ENCODE assay signal across 8 cellular contexts in the genomic region with DNA sequence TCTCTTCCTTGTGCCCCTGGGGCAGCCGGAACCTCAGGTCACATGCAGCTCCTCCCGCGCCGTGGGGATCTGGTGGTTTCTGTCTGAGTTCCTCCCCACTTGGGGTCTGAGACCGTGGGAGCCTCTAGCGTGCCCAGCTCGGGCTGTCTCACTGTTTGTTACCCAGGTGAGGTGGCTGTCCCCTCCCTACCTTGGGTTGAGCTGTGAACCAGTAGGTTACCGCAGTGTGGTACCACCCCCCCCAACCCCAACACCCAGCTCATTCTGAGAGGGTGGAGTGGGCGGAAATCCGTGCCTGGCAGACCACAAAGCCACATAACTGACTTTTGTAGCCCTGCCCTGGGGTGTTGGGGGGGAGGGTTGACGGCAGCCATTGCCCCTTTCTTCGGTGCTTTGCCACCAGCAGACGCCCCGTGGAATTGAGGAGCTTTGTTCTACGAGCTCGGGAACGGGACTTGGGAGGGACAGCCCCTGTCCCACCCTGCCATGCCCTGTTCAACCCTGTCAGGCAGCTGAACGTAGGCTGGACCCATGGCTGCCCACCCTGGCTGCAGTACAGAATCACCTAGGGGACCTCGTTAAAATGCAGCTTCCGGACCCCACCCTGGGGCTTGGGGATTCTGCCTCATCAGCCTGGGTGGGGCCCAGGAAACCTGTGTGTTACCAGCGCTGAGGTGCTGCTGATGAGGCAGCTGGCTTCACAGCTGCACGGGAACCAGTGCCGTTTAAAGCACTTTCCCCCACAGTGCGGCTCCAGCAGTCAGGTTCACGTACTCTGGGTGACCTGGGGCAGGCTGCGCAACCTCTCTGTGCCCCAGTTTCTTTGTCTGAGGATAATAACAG. TPM values are rescaled to one million over a fixed set of nuclear protein-coding genes. Genes with fewer than 3 reads are reported as not detected.
DNase-seq lines count a peak whose midpoint lies in the region; ATAC-seq lines count a peak whose summit lies in the region.
"Had no signal": no experiment of that assay in that cellular context is flagged by ENCODE, and none has a peak within 500 bp of the region (broad histone marks: within the 10 kb centered on the region; RNA-seq: fewer than 3 reads in every experiment).

No MANE protein-coding gene starts in this region.

- peak overlapping the region; percentile 75 for H3K27ac Mint-ChIP-seq in T-helper 1 cell treated with Interleukin-12 subunit alpha and Interleukin-12 subunit beta and Interleukin-4 antibody, amounts not matched to agents 30 μg/mL and 1 μg/mL, for 36 hours
- peak overlapping the region; percentile 65 for H3K27ac Mint-ChIP-seq in activated naive CD8-positive, alpha-beta T cell treated with anti-CD3 and anti-CD28 coated beads, Interleukin-2, amount 10 ng/mL, durations not matched to agents 7 days and 5 days
- H3K27ac Mint-ChIP-seq: nephron had no signal

- DNase-seq in activated naive CD8-positive, alpha-beta T cell treated with anti-CD3 and anti-CD28 coated beads, Interleukin-2, amount 10 ng/mL, durations not matched to agents 7 days and 5 days = peak; percentile 87
- peak; percentile 89 for DNase-seq in stimulated activated CD4-positive, alpha-beta T cell treated with anti-CD3 and anti-CD28 coated beads, Interleukin-15, amount 100 ng/mL, for 24 hours
- DNase-seq in HuH-7 (ENCODE audit: low spot score) (no peak), DMS 273 (lab: John Stamatoyannopoulos, UW; ENCODE audit: unreplicated experiment) (no peak)

- peaks cover 22% of the 10 kb centered on the region for H3K27me3 Mint-ChIP-seq in T-helper 1 cell treated with Interleukin-12 subunit alpha and Interleukin-12 subunit beta and Interleukin-4 antibody, amounts not matched to agents 30 μg/mL and 1 μg/mL, for 36 hours (ENCODE audit: low read depth)
- H3K27me3 Mint-ChIP-seq in activated naive CD8-positive, alpha-beta T cell treated with anti-CD3 and anti-CD28 coated beads, Interleukin-2, amount 10 ng/mL, durations not matched to agents 7 days and 5 days = peaks cover 46% of the 10 kb centered on the region

- POLR2A ChIA-PET in activated naive CD8-positive, alpha-beta T cell treated with anti-CD3 and anti-CD28 coated beads, Interleukin-2, amount 10 ng/mL, durations not matched to agents 7 days and 5 days (lab: Charles Lee) = interaction anchor here (0.5 to 3.2 kb wide), 11 partner anchors 9 to 896 kb away, joined by 3 to 53 read pairs (median 4); a partner anchor contains a TSS

- H3K4me1 Mint-ChIP-seq in T-helper 1 cell treated with Interleukin-12 subunit alpha and Interleukin-12 subunit beta and Interleukin-4 antibody, amounts not matched to agents 30 μg/mL and 1 μg/mL, for 36 hours (ENCODE audit: low read depth) = peaks cover 31% of the 10 kb centered on the region
- peaks cover 11% of the 10 kb centered on the region for H3K4me1 Mint-ChIP-seq in activated naive CD8-positive, alpha-beta T cell treated with anti-CD3 and anti-CD28 coated beads, Interleukin-2, amount 10 ng/mL, durations not matched to agents 7 days and 5 days
- H3K4me1 Mint-ChIP-seq: nephron had no signal

- ATAC-seq in HG02884 (IDR thresholded peaks at IDR 0.05; ENCODE audit: unreplicated experiment) (peak; percentile 55), HG02588 (IDR thresholded peaks at IDR 0.05; ENCODE audit: unreplicated experiment) (no peak)
- ATAC-seq in activated naive CD8-positive, alpha-beta T cell treated with anti-CD3 and anti-CD28 coated beads, Interleukin-2, amount 10 ng/mL, durations not matched to agents 7 days and 5 days (ENCODE audit: low read depth) = peak; percentile 86

- peak overlapping the region; percentile 65 for H3K4me3 Mint-ChIP-seq in T-helper 1 cell treated with Interleukin-12 subunit alpha and Interleukin-12 subunit beta and Interleukin-4 antibody, amounts not matched to agents 30 μg/mL and 1 μg/mL, for 36 hours
- peak overlapping the region; percentile 53 for H3K4me3 Mint-ChIP-seq in activated naive CD8-positive, alpha-beta T cell treated with anti-CD3 and anti-CD28 coated beads, Interleukin-2, amount 10 ng/mL, durations not matched to agents 7 days and 5 days
- H3K4me3 Mint-ChIP-seq: nephron had no signal

- peaks cover 5% of the 10 kb centered on the region for H3K36me3 Mint-ChIP-seq in T-helper 1 cell treated with Interleukin-12 subunit alpha and Interleukin-12 subunit beta and Interleukin-4 antibody, amounts not matched to agents 30 μg/mL and 1 μg/mL, for 36 hours (ENCODE audit: low read depth)
- no peaks in the 10 kb centered on the region for H3K36me3 Mint-ChIP-seq in activated naive CD8-positive, alpha-beta T cell treated with anti-CD3 and anti-CD28 coated beads, Interleukin-2, amount 10 ng/mL, durations not matched to agents 7 days and 5 days

- no peaks in the 10 kb centered on the region for H3K9me3 Mint-ChIP-seq in T-helper 1 cell treated with Interleukin-12 subunit alpha and Interleukin-12 subunit beta and Interleukin-4 antibody, amounts not matched to agents 30 μg/mL and 1 μg/mL, for 36 hours
- H3K9me3 Mint-ChIP-seq in activated naive CD8-positive, alpha-beta T cell treated with anti-CD3 and anti-CD28 coated beads, Interleukin-2, amount 10 ng/mL, durations not matched to agents 7 days and 5 days = no peaks in the 10 kb centered on the region
- H3K9me3 Mint-ChIP-seq: nephron had no signal

RNA-seq across cellular contexts. Expression of a gene that starts 18.5 kb away (rescaled TPM):
- 1 to 10 TPM; 4.0 to 4.8 TPM for total RNA-seq in activated naive CD8-positive, alpha-beta T cell treated with anti-CD3 and anti-CD28 coated beads, Interleukin-2, amount 10 ng/mL, durations not matched to agents 7 days and 5 days

Comparison
In these comparisons a context has a peak if more than half of its experiments do, and no peak if none do; other contexts are left out.
1. DNase-seq: peak in activated naive CD8-positive, alpha-beta T cell treated with anti-CD3 and anti-CD28 coated beads, Interleukin-2, amount 10 ng/mL, durations not matched to agents 7 days and 5 days (single experiment) and stimulated activated CD4-positive, alpha-beta T cell treated with anti-CD3 and anti-CD28 coated beads, Interleukin-15, amount 100 ng/mL, for 24 hours (single experiment); none in HuH-7 (single experiment) and DMS 273 (single experiment).